ENCODE assay signal across 1 cellular context in the genomic region with DNA sequence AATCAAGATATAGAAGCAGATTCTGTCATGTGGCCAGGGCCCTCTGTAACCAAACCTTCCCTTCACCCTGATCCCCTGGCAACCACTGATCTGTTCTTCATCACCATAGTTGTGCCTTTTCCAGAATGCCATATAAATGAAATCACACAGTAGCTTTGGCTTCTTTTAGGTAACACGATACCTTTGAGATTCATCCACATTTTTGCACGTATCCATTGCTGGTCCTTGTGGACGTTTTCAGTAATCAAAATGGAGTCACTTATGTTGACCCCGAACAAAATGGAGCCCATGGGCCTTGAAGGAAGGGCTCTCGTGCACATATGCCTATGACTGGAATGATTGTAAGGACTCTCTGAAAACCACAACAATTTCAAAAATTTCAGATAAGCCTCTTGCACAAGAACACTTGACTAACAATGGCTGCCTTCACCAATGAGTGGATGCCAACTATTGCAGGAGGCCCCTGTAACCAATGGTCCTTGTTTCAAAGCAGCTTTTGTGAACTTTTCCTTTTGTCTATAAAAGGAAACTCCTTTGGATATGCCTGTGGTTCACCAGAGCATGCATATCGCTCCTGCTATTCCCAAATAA.
TF ChIP-seq lines count a peak whose summit lies in the region.

No MANE protein-coding gene starts in this region.

TF ChIP-seq in K562, 482 proteins besides CTCF, POLR2A, EP300 and RAD21 (continued from another document and continues in another):
- TF ChIP-seq, protein P1, sequence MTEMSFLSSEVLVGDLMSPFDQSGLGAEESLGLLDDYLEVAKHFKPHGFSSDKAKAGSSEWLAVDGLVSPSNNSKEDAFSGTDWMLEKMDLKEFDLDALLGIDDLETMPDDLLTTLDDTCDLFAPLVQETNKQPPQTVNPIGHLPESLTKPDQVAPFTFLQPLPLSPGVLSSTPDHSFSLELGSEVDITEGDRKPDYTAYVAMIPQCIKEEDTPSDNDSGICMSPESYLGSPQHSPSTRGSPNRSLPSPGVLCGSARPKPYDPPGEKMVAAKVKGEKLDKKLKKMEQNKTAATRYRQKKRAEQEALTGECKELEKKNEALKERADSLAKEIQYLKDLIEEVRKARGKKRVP (CRISPR knock-in tag; IDR thresholded peaks at IDR 0.05), result 0 out of 2 replicates have a peak, but pooled peaks have one; percentile 18
- TF ChIP-seq NELFE (IDR thresholded peaks at IDR 0.05; ENCODE audit: insufficient read depth, insufficient read length), result no peak
- no peak for TF ChIP-seq ZNF431 (CRISPR knock-in tag; IDR thresholded peaks at IDR 0.05)
- no peak for TF ChIP-seq CBX8 (IDR thresholded peaks at IDR 0.05; ENCODE audit: borderline replicate concordance, extremely low read depth, low read depth, low read length, poor library complexity, severe bottlenecking)
- peak; percentile 71 for TF ChIP-seq TCFL5 (CRISPR knock-in tag; conservative IDR thresholded peaks at IDR 0.05)
- TF ChIP-seq HNRNPLL (IDR thresholded peaks at IDR 0.05; ENCODE audit: low read depth, low read length, poor library complexity, severe bottlenecking), result no peak
- no peak for TF ChIP-seq NR2C1 (IDR thresholded peaks at IDR 0.05)
- no peak for TF ChIP-seq NR2C1 (tag; IDR thresholded peaks at IDR 0.05)
- no peak for TF ChIP-seq SMC3 (conservative IDR thresholded peaks at IDR 0.05; ENCODE audit: insufficient read depth, low read depth, low read length)
- TF ChIP-seq ZNF324 (CRISPR knock-in tag; IDR thresholded peaks at IDR 0.05), result no peak
- TF ChIP-seq, protein P2, sequence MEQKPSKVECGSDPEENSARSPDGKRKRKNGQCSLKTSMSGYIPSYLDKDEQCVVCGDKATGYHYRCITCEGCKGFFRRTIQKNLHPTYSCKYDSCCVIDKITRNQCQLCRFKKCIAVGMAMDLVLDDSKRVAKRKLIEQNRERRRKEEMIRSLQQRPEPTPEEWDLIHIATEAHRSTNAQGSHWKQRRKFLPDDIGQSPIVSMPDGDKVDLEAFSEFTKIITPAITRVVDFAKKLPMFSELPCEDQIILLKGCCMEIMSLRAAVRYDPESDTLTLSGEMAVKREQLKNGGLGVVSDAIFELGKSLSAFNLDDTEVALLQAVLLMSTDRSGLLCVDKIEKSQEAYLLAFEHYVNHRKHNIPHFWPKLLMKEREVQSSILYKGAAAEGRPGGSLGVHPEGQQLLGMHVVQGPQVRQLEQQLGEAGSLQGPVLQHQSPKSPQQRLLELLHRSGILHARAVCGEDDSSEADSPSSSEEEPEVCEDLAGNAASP (IDR thresholded peaks at IDR 0.05), result no peak
- TF ChIP-seq, protein P3, sequence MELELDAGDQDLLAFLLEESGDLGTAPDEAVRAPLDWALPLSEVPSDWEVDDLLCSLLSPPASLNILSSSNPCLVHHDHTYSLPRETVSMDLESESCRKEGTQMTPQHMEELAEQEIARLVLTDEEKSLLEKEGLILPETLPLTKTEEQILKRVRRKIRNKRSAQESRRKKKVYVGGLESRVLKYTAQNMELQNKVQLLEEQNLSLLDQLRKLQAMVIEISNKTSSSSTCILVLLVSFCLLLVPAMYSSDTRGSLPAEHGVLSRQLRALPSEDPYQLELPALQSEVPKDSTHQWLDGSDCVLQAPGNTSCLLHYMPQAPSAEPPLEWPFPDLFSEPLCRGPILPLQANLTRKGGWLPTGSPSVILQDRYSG (tag; conservative IDR thresholded peaks at IDR 0.05; ENCODE audit: low read depth), result peak; percentile 83
- TF ChIP-seq DNMT1 (IDR thresholded peaks at IDR 0.05), result no peak
- no peak for TF ChIP-seq HCFC1 (IDR thresholded peaks at IDR 0.05; ENCODE audit: low read depth, low read length)
- no peak for TF ChIP-seq HNRNPK (IDR thresholded peaks at IDR 0.05; ENCODE audit: low read depth, low read length, poor library complexity, severe bottlenecking)
- no peak for TF ChIP-seq ZNF12 (CRISPR knock-in tag; IDR thresholded peaks at IDR 0.05)
- TF ChIP-seq ARID1B (IDR thresholded peaks at IDR 0.05), result no peak
- TF ChIP-seq ZNF3 (CRISPR knock-in tag; IDR thresholded peaks at IDR 0.05), result no peak
- TF ChIP-seq, protein P4, sequence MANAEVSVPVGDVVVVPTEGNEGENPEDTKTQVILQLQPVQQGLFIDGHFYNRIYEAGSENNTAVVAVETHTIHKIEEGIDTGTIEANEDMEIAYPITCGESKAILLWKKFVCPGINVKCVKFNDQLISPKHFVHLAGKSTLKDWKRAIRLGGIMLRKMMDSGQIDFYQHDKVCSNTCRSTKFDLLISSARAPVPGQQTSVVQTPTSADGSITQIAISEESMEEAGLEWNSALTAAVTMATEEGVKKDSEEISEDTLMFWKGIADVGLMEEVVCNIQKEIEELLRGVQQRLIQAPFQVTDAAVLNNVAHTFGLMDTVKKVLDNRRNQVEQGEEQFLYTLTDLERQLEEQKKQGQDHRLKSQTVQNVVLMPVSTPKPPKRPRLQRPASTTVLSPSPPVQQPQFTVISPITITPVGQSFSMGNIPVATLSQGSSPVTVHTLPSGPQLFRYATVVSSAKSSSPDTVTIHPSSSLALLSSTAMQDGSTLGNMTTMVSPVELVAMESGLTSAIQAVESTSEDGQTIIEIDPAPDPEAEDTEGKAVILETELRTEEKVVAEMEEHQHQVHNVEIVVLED (CRISPR knock-in tag; IDR thresholded peaks at IDR 0.05), result no peak
- no peak for TF ChIP-seq RBFOX2 (IDR thresholded peaks at IDR 0.05; ENCODE audit: low read depth, low read length)
- TF ChIP-seq RBM14 (IDR thresholded peaks at IDR 0.05; ENCODE audit: borderline replicate concordance, insufficient read depth, low read depth, low read length), result no peak
- no peak for TF ChIP-seq NR2C2 (CRISPR knock-in tag; IDR thresholded peaks at IDR 0.05)
- TF ChIP-seq NR2C2 (tag; IDR thresholded peaks at IDR 0.05), result no peak
- TF ChIP-seq TCF7 (IDR thresholded peaks at IDR 0.05; ENCODE audit: borderline replicate concordance), result no peak
- no peak for TF ChIP-seq ILF3 (IDR thresholded peaks at IDR 0.05; ENCODE audit: borderline replicate concordance)
- TF ChIP-seq, protein P5, sequence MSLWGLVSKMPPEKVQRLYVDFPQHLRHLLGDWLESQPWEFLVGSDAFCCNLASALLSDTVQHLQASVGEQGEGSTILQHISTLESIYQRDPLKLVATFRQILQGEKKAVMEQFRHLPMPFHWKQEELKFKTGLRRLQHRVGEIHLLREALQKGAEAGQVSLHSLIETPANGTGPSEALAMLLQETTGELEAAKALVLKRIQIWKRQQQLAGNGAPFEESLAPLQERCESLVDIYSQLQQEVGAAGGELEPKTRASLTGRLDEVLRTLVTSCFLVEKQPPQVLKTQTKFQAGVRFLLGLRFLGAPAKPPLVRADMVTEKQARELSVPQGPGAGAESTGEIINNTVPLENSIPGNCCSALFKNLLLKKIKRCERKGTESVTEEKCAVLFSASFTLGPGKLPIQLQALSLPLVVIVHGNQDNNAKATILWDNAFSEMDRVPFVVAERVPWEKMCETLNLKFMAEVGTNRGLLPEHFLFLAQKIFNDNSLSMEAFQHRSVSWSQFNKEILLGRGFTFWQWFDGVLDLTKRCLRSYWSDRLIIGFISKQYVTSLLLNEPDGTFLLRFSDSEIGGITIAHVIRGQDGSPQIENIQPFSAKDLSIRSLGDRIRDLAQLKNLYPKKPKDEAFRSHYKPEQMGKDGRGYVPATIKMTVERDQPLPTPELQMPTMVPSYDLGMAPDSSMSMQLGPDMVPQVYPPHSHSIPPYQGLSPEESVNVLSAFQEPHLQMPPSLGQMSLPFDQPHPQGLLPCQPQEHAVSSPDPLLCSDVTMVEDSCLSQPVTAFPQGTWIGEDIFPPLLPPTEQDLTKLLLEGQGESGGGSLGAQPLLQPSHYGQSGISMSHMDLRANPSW (CRISPR knock-in tag; IDR thresholded peaks at IDR 0.05), result no peak
- TF ChIP-seq TEAD4 (IDR thresholded peaks at IDR 0.05; ENCODE audit: low read length), result peak; percentile 65
- TF ChIP-seq TEAD4 (CRISPR knock-in tag; IDR thresholded peaks at IDR 0.05; ENCODE audit: borderline replicate concordance), result no peak
- TF ChIP-seq SNIP1 (IDR thresholded peaks at IDR 0.05; ENCODE audit: low read depth), result no peak
- no peak for TF ChIP-seq ZNF589 (CRISPR knock-in tag; IDR thresholded peaks at IDR 0.05; ENCODE audit: low read depth)
- TF ChIP-seq LCOR (CRISPR knock-in tag; IDR thresholded peaks at IDR 0.05), result no peak
- TF ChIP-seq ZC3H11A (IDR thresholded peaks at IDR 0.05; ENCODE audit: low read depth, low read length), result no peak
- no peak for TF ChIP-seq LARP7 (IDR thresholded peaks at IDR 0.05)
- TF ChIP-seq, protein P6, sequence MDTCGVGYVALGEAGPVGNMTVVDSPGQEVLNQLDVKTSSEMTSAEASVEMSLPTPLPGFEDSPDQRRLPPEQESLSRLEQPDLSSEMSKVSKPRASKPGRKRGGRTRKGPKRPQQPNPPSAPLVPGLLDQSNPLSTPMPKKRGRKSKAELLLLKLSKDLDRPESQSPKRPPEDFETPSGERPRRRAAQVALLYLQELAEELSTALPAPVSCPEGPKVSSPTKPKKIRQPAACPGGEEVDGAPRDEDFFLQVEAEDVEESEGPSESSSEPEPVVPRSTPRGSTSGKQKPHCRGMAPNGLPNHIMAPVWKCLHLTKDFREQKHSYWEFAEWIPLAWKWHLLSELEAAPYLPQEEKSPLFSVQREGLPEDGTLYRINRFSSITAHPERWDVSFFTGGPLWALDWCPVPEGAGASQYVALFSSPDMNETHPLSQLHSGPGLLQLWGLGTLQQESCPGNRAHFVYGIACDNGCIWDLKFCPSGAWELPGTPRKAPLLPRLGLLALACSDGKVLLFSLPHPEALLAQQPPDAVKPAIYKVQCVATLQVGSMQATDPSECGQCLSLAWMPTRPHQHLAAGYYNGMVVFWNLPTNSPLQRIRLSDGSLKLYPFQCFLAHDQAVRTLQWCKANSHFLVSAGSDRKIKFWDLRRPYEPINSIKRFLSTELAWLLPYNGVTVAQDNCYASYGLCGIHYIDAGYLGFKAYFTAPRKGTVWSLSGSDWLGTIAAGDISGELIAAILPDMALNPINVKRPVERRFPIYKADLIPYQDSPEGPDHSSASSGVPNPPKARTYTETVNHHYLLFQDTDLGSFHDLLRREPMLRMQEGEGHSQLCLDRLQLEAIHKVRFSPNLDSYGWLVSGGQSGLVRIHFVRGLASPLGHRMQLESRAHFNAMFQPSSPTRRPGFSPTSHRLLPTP (IDR thresholded peaks at IDR 0.05; ENCODE audit: borderline replicate concordance, extremely low read depth, insufficient read length), result no peak
- no peak for TF ChIP-seq ZKSCAN8 (CRISPR knock-in tag; IDR thresholded peaks at IDR 0.05)
- no peak for TF ChIP-seq WHSC1 (IDR thresholded peaks at IDR 0.05; ENCODE audit: low read length)
- no peak for TF ChIP-seq ZNF41 (CRISPR knock-in tag; conservative IDR thresholded peaks at IDR 0.05)
- TF ChIP-seq ZNF143 (CRISPR knock-in tag; IDR thresholded peaks at IDR 0.05), result no peak
- no peak for TF ChIP-seq POLR2AphosphoS5 (IDR thresholded peaks at IDR 0.05; ENCODE audit: control insufficient read depth, insufficient read depth, low read depth, low read length)
- TF ChIP-seq, protein P7, sequence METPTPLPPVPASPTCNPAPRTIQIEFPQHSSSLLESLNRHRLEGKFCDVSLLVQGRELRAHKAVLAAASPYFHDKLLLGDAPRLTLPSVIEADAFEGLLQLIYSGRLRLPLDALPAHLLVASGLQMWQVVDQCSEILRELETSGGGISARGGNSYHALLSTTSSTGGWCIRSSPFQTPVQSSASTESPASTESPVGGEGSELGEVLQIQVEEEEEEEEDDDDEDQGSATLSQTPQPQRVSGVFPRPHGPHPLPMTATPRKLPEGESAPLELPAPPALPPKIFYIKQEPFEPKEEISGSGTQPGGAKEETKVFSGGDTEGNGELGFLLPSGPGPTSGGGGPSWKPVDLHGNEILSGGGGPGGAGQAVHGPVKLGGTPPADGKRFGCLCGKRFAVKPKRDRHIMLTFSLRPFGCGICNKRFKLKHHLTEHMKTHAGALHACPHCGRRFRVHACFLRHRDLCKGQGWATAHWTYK (CRISPR knock-in tag; IDR thresholded peaks at IDR 0.05), result no peak
- no peak for TF ChIP-seq SMARCA5 (IDR thresholded peaks at IDR 0.05)
- TF ChIP-seq, protein P8, sequence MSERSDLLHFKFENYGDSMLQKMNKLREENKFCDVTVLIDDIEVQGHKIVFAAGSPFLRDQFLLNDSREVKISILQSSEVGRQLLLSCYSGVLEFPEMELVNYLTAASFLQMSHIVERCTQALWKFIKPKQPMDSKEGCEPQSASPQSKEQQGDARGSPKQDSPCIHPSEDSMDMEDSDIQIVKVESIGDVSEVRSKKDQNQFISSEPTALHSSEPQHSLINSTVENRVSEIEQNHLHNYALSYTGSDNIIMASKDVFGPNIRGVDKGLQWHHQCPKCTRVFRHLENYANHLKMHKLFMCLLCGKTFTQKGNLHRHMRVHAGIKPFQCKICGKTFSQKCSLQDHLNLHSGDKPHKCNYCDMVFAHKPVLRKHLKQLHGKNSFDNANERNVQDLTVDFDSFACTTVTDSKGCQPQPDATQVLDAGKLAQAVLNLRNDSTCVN (CRISPR knock-in tag; IDR thresholded peaks at IDR 0.05), result no peak
- TF ChIP-seq, protein P9, sequence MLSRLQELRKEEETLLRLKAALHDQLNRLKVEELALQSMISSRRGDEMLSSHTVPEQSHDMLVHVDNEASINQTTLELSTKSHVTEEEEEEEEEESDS (CRISPR knock-in tag; IDR thresholded peaks at IDR 0.05), result no peak
- no peak for TF ChIP-seq PRPF4 (IDR thresholded peaks at IDR 0.05; ENCODE audit: insufficient read depth, low read depth, low read length, poor library complexity, severe bottlenecking)
- TF ChIP-seq, protein P10, sequence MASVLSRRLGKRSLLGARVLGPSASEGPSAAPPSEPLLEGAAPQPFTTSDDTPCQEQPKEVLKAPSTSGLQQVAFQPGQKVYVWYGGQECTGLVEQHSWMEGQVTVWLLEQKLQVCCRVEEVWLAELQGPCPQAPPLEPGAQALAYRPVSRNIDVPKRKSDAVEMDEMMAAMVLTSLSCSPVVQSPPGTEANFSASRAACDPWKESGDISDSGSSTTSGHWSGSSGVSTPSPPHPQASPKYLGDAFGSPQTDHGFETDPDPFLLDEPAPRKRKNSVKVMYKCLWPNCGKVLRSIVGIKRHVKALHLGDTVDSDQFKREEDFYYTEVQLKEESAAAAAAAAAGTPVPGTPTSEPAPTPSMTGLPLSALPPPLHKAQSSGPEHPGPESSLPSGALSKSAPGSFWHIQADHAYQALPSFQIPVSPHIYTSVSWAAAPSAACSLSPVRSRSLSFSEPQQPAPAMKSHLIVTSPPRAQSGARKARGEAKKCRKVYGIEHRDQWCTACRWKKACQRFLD (CRISPR knock-in tag; IDR thresholded peaks at IDR 0.05), result peak; percentile 63; the same call in 1 of the 2 replicates
- no peak for TF ChIP-seq KAT7 (CRISPR knock-in tag; IDR thresholded peaks at IDR 0.05; ENCODE audit: borderline replicate concordance)
- no peak for TF ChIP-seq KDM1A (IDR thresholded peaks at IDR 0.05)
- TF ChIP-seq SMAD3 (CRISPR knock-in tag; conservative IDR thresholded peaks at IDR 0.05), result peak; percentile 84; the same call in 1 of the 2 replicates
- TF ChIP-seq DPF2 (IDR thresholded peaks at IDR 0.05), result no peak
- TF ChIP-seq, protein P11, sequence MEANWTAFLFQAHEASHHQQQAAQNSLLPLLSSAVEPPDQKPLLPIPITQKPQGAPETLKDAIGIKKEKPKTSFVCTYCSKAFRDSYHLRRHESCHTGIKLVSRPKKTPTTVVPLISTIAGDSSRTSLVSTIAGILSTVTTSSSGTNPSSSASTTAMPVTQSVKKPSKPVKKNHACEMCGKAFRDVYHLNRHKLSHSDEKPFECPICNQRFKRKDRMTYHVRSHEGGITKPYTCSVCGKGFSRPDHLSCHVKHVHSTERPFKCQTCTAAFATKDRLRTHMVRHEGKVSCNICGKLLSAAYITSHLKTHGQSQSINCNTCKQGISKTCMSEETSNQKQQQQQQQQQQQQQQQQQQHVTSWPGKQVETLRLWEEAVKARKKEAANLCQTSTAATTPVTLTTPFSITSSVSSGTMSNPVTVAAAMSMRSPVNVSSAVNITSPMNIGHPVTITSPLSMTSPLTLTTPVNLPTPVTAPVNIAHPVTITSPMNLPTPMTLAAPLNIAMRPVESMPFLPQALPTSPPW (CRISPR knock-in tag; IDR thresholded peaks at IDR 0.05), result 0 out of 2 replicates have a peak, but pooled peaks have one; percentile 4
- peak; percentile 40; the same call in 1 of the 2 replicates for TF ChIP-seq SOX6 (IDR thresholded peaks at IDR 0.05)
